Comparison of ENCODE assay signal across 1 cellular context in genomic region chr3:23811919-23812318, GRCh38.
TF ChIP-seq lines count a peak whose summit lies in the region.

No MANE protein-coding gene starts in this region.

TF ChIP-seq in WTC11, 78 proteins besides CTCF, POLR2A, EP300 and RAD21 (continued from another document):
- TF ChIP-seq HMGXB4 (CRISPR knock-in tag; IDR thresholded peaks at IDR 0.05): no peak
- TF ChIP-seq, protein P1, sequence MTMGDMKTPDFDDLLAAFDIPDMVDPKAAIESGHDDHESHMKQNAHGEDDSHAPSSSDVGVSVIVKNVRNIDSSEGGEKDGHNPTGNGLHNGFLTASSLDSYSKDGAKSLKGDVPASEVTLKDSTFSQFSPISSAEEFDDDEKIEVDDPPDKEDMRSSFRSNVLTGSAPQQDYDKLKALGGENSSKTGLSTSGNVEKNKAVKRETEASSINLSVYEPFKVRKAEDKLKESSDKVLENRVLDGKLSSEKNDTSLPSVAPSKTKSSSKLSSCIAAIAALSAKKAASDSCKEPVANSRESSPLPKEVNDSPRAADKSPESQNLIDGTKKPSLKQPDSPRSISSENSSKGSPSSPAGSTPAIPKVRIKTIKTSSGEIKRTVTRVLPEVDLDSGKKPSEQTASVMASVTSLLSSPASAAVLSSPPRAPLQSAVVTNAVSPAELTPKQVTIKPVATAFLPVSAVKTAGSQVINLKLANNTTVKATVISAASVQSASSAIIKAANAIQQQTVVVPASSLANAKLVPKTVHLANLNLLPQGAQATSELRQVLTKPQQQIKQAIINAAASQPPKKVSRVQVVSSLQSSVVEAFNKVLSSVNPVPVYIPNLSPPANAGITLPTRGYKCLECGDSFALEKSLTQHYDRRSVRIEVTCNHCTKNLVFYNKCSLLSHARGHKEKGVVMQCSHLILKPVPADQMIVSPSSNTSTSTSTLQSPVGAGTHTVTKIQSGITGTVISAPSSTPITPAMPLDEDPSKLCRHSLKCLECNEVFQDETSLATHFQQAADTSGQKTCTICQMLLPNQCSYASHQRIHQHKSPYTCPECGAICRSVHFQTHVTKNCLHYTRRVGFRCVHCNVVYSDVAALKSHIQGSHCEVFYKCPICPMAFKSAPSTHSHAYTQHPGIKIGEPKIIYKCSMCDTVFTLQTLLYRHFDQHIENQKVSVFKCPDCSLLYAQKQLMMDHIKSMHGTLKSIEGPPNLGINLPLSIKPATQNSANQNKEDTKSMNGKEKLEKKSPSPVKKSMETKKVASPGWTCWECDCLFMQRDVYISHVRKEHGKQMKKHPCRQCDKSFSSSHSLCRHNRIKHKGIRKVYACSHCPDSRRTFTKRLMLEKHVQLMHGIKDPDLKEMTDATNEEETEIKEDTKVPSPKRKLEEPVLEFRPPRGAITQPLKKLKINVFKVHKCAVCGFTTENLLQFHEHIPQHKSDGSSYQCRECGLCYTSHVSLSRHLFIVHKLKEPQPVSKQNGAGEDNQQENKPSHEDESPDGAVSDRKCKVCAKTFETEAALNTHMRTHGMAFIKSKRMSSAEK (CRISPR knock-in tag; IDR thresholded peaks at IDR 0.05; ENCODE audit: borderline replicate concordance): no peak
- no peak for TF ChIP-seq ATF2 (CRISPR knock-in tag; IDR thresholded peaks at IDR 0.05; ENCODE audit: borderline replicate concordance, low read depth)
- no peak for TF ChIP-seq ESRRA (CRISPR knock-in tag; IDR thresholded peaks at IDR 0.05; ENCODE audit: borderline replicate concordance)
- TF ChIP-seq, protein P2, sequence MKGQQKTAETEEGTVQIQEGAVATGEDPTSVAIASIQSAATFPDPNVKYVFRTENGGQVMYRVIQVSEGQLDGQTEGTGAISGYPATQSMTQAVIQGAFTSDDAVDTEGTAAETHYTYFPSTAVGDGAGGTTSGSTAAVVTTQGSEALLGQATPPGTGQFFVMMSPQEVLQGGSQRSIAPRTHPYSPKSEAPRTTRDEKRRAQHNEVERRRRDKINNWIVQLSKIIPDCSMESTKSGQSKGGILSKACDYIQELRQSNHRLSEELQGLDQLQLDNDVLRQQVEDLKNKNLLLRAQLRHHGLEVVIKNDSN (CRISPR knock-in tag; IDR thresholded peaks at IDR 0.05): no peak
